Comparison of ENCODE assay signal across 24 cellular contexts in the genomic region with DNA sequence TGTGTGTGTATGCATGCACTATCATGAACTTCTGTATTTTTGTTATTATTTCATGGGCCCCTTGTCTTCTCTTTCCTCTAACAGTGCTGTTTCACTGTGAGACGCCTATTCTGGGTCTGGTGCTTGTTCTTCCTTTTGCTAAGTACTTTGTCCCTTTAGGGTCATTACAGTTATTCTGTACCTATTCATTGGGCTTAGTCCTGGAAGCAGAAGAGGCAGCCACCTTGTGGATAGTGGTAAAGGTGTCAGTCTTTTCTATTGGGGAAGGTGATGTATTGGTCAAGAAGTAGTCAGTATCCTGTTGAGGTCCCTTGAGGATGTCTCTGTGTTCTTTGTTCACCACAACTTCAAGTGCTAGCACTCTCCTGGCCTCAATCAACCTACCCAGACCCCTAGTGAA.
DNase-seq lines count a peak whose midpoint lies in the region; ATAC-seq, FAIRE-seq and TF ChIP-seq lines count a peak whose summit lies in the region.
"Had no signal": no experiment of that assay in that cellular context is flagged by ENCODE, and none has a peak within 500 bp of the region (broad histone marks: within the 10 kb centered on the region; RNA-seq: fewer than 3 reads in every experiment).

No MANE protein-coding gene starts in this region.

- no peak for FAIRE-seq in HepG2 (lab: Jason Lieb, UNC)
- FAIRE-seq: GM12878 had no signal

- CTCF ChIA-PET in HepG2 (lab: Yijun Ruan, JAX; ENCODE audit: low intra/inter-chr PET ratio, low total read pairs) = no interaction called here

- H3K9ac ChIP-seq in HepG2 (ENCODE audit: insufficient read depth, low read depth, low read length) = no peak overlapping the region
- H3K9ac ChIP-seq: BLaER1 treated with 17β-estradiol and CSF1 and Interleukin-3, amounts not matched to agents 10 nM and 100 nM; KMS-11; SK-N-SH had no signal

- H3K27me3 ChIP-seq in HepG2 (ENCODE audit: control insufficient read depth in 1 of 2, insufficient read depth in 2 of 2, low read length in 2 of 2) (0 out of 5 replicates have a peak, but pooled peaks cover 0 to 4% of the 10 kb centered on the region in 2 experiments), right lobe of liver (no peaks in the 10 kb centered on the region), heart left ventricle (no peaks in the 10 kb centered on the region)
- H3K27me3 ChIP-seq: BLaER1 treated with 17β-estradiol and CSF1 and Interleukin-3, amounts not matched to agents 10 nM and 100 nM had no signal

- TF ChIP-seq EP300 in HepG2 (IDR thresholded peaks at IDR 0.05; ENCODE audit: low read depth in 2 of 2, low read length in 2 of 2) (no peak), HepG2 (CRISPR knock-in tag; IDR thresholded peaks at IDR 0.05; ENCODE audit: borderline replicate concordance) (no peak)

- H3K4me2 ChIP-seq in HepG2 (ENCODE audit: low read depth, low read length) = no peak overlapping the region
- H3K4me2 ChIP-seq: BLaER1 treated with 17β-estradiol and CSF1 and Interleukin-3, amounts not matched to agents 10 nM and 100 nM; GM23338; KMS-11; SK-N-SH had no signal

- WGBS in HepG2 (ENCODE audit: low lambda C conversion rate) = 34% methylated on average over 1 of the region's 1 CpG
- 57% methylated on average over 1 of the region's 1 CpG for WGBS in right lobe of liver (ENCODE audit: insufficient coverage, low coverage, low lambda C conversion rate, missing lambda C conversion rate)
- WGBS in heart left ventricle, 4 donors = 98 to 100% (median 99%) methylated on average over 1 of the region's 1 CpG

- no peaks in the 10 kb centered on the region for H4K20me1 ChIP-seq in HepG2 (ENCODE audit: insufficient read depth, low read length)
- H4K20me1 ChIP-seq: BLaER1 treated with 17β-estradiol and CSF1 and Interleukin-3, amounts not matched to agents 10 nM and 100 nM had no signal

- H3K4me1 ChIP-seq in HepG2 (ENCODE audit: insufficient read depth, low read length) = no peaks in the 10 kb centered on the region
- no peaks in the 10 kb centered on the region for H3K4me1 ChIP-seq in right lobe of liver
- H3K4me1 ChIP-seq in heart left ventricle = peaks cover 0 to 22% (median 14%) of the 10 kb centered on the region in 12 donors

- in situ Hi-C loops in HepG2 (cut with HindIII; ENCODE audit: extremely low pct_ligation_motif_present, low pct_unique_long_range_greater_than_20kb) = loop anchor here (5.0 kb wide), 1 partner anchor 218 kb away; no protein-coding TSS in a partner anchor

- TF ChIP-seq CTCF in HepG2 (CRISPR knock-in tag; IDR thresholded peaks at IDR 0.05) (peak; percentile 59), right lobe of liver (IDR thresholded peaks at IDR 0.05) (no peak), VCaP (conservative IDR thresholded peaks at IDR 0.05) (peak; percentile 37), heart left ventricle (IDR thresholded peaks at IDR 0.05) (no peak)

- no peaks in the 10 kb centered on the region for H3K9me3 ChIP-seq in HepG2 (ENCODE audit: low read length)
- no peaks in the 10 kb centered on the region for H3K9me3 ChIP-seq in right lobe of liver
- H3K9me3 ChIP-seq in heart left ventricle = peaks cover 0 to 19% (median 6%) of the 10 kb centered on the region in 12 donors
- H3K9me3 ChIP-seq: SK-N-SH had no signal

- peak; percentile 26 for DNase-seq in HepG2 (ENCODE audit: low spot score)
- no peak for DNase-seq in right lobe of liver
- peak; percentile 7 to 51 for DNase-seq in erythroblast (lab: John Stamatoyannopoulos, UW)
- DNase-seq in renal cortical epithelial cell (ENCODE audit: low read depth) = peak; percentile 12
- no peak for DNase-seq in NAMALWA (ENCODE audit: low spot score)
- DNase-seq in NCI-H146 (lab: John Stamatoyannopoulos, UW) = no peak
- DNase-seq in heart left ventricle = no peak
- DNase-seq: ACHN; CD4-positive, alpha-beta memory T cell; DND-41; MV-4-11; NCI-H187; NCI-H2107; NCI-H446 treated with DMSO at 0.1 percent for 48 hours; NCI-H526 treated with DMSO at 0.1 percent for 48 hours; SIG-M5; SK-N-SH had no signal

- TF ChIP-seq POLR2A in HepG2 (IDR thresholded peaks at IDR 0.05; ENCODE audit: insufficient read depth in 1 of 2, low read depth in 2 of 2, low read length in 2 of 2) (no peak), right lobe of liver (IDR thresholded peaks at IDR 0.05) (no peak), erythroblast (IDR thresholded peaks at IDR 0.05; ENCODE audit: low read length) (no peak), heart left ventricle (IDR thresholded peaks at IDR 0.05) (no peak)

- no peak overlapping the region for H2AFZ ChIP-seq in HepG2 (ENCODE audit: low read length)
- H2AFZ ChIP-seq: GM23338 had no signal

- H3K79me2 ChIP-seq in HepG2 (ENCODE audit: insufficient read depth, low read length) = no peaks in the 10 kb centered on the region

- POLR2A ChIA-PET in HepG2 (lab: Yijun Ruan, JAX) = no interaction called here

- ATAC-seq in HepG2 (peak; percentile 78), right lobe of liver (no peak), heart left ventricle (no peak)
- ATAC-seq: GM12878, GM23338 had no signal

- no peak overlapping the region for H3K27ac ChIP-seq in HepG2 (ENCODE audit: extremely low read length, insufficient read depth, low read length)
- no peak overlapping the region for H3K27ac ChIP-seq in right lobe of liver
- no peak overlapping the region for H3K27ac ChIP-seq in VCaP
- H3K27ac ChIP-seq in heart left ventricle = no peak overlapping the region
- H3K27ac ChIP-seq: 22Rv1; BLaER1 treated with 17β-estradiol and CSF1 and Interleukin-3, amounts not matched to agents 10 nM and 100 nM; KMS-11; RWPE1 had no signal

- no TSS peak for BruUV-seq in HepG2 (replicated peaks; lab: Mats Ljungman, UMichigan)

- intact Hi-C loops in HepG2 (cut with micrococcal nuclease; ENCODE audit: unreplicated experiment) (loop anchor here (1.0 to 10.0 kb wide), 2 partner anchors 217 to 886 kb away; no protein-coding TSS in a partner anchor), right lobe of liver (cut with DNase I) (no loop called here), heart left ventricle (cut with DNase I) (loop anchor here in 1 of 10 donors (10.0 kb wide), 1 partner anchor 216 kb away; no protein-coding TSS in a partner anchor)

- H3K36me3 ChIP-seq in HepG2 (replicated peaks in 1 of 2; ENCODE audit: control insufficient read depth in 1 of 2, insufficient read depth in 2 of 2, low read length in 2 of 2) = no peaks in the 10 kb centered on the region
- H3K36me3 ChIP-seq in right lobe of liver = no peaks in the 10 kb centered on the region
- no peaks in the 10 kb centered on the region for H3K36me3 ChIP-seq in heart left ventricle
- H3K36me3 ChIP-seq: BLaER1 treated with 17β-estradiol and CSF1 and Interleukin-3, amounts not matched to agents 10 nM and 100 nM had no signal

- no peak for TF ChIP-seq RAD21 in HepG2 (CRISPR knock-in tag; IDR thresholded peaks at IDR 0.05)

- H3K4me3 ChIP-seq in HepG2 (replicated peaks in 1 of 3; ENCODE audit: insufficient read depth in 1 of 3, low read depth in 2 of 3, low read length in 3 of 3) (no peak overlapping the region), right lobe of liver (no peak overlapping the region), heart left ventricle (no peak overlapping the region)
- H3K4me3 ChIP-seq: BLaER1 treated with 17β-estradiol and CSF1 and Interleukin-3, amounts not matched to agents 10 nM and 100 nM; GM12878; GM23338 had no signal

TF ChIP-seq in HepG2, 621 proteins besides CTCF, POLR2A, EP300 and RAD21:
- no peak for TF ChIP-seq GABPB1 (CRISPR knock-in tag; IDR thresholded peaks at IDR 0.05)
- no peak for TF ChIP-seq RFX1 (IDR thresholded peaks at IDR 0.05)
- 0 out of 2 replicates have a peak, but pooled peaks have one; percentile 21 for TF ChIP-seq MIXL1 (CRISPR knock-in tag; IDR thresholded peaks at IDR 0.05)
- TF ChIP-seq STAG1 (CRISPR knock-in tag; IDR thresholded peaks at IDR 0.05) = peak; percentile 80
- TF ChIP-seq SMC3 (IDR thresholded peaks at IDR 0.05; ENCODE audit: low read length) = peak; percentile 11; the same call in 1 of the 2 replicates
- no peak for TF ChIP-seq ZNF430 (CRISPR knock-in tag; IDR thresholded peaks at IDR 0.05)
- no peak for TF ChIP-seq TCF12 (IDR thresholded peaks at IDR 0.05)
- TF ChIP-seq TCF12 (CRISPR knock-in tag; IDR thresholded peaks at IDR 0.05) = no peak
- TF ChIP-seq JUNB (CRISPR knock-in tag; IDR thresholded peaks at IDR 0.05; ENCODE audit: borderline replicate concordance) = no peak
- TF ChIP-seq NR2F1 (CRISPR knock-in tag; IDR thresholded peaks at IDR 0.05) = no peak
- no peak for TF ChIP-seq CEBPG (CRISPR knock-in tag; IDR thresholded peaks at IDR 0.05)
- TF ChIP-seq ZSCAN21 (CRISPR knock-in tag; IDR thresholded peaks at IDR 0.05; ENCODE audit: borderline replicate concordance) = peak; percentile 72; the same call in 1 of the 2 replicates
TF ChIP-seq in HepG2: peak in this region for 4.

Comparison
In these comparisons a context has a peak if more than half of its experiments do, and no peak if none do; other contexts are left out.
1. DNase-seq: peak in HepG2 (single experiment), erythroblast (2 of 2) and renal cortical epithelial cell (single experiment); none in right lobe of liver (0 of 3), NAMALWA (single experiment), NCI-H146 (single experiment) and heart left ventricle (0 of 5).
2. CTCF ChIP-seq: peak in HepG2 (single experiment) and VCaP (single experiment); none in right lobe of liver (0 of 4) and heart left ventricle (0 of 12).